Comparison of ENCODE assay signal across 13 cellular contexts in genomic region chr3:24299801-24300626, GRCh38.
DNase-seq lines count a peak whose midpoint lies in the region; ATAC-seq, FAIRE-seq and TF ChIP-seq lines count a peak whose summit lies in the region.
"Had no signal": no experiment of that assay in that cellular context is flagged by ENCODE, and none has a peak within 500 bp of the region (broad histone marks: within the 10 kb centered on the region; RNA-seq: fewer than 3 reads in every experiment).

No MANE protein-coding gene starts in this region.

- POLR2A ChIA-PET in PC-3 (lab: Charles Lee; ENCODE audit: unreplicated experiment) (no interaction called here), HepG2 (lab: Yijun Ruan, JAX) (no interaction called here)

- H3K4me3 Mint-ChIP-seq in Calu3 (ENCODE audit: low read depth, unreplicated experiment): no peak overlapping the region
- no peak overlapping the region for H3K4me3 Mint-ChIP-seq in mesothelial cell of epicardium
- H3K4me3 Mint-ChIP-seq: activated T-cell treated with anti-CD3 and anti-CD28 coated beads, Interleukin-2, amount 50 U/mL, for 72 hours; central memory CD8-positive, alpha-beta T cell had no signal

- in situ Hi-C loops in HepG2 (cut with HindIII; ENCODE audit: extremely low pct_ligation_motif_present, low pct_unique_long_range_greater_than_20kb): no loop called here

- CTCF ChIA-PET in Calu3 (lab: Charles Lee) (no interaction called here), PC-3 (lab: Charles Lee) (no interaction called here), HepG2 (lab: Yijun Ruan, JAX; ENCODE audit: low intra/inter-chr PET ratio, low total read pairs) (no interaction called here)

- no peaks in the 10 kb centered on the region for H4K20me1 ChIP-seq in PC-3 (ENCODE audit: low read length)
- H4K20me1 ChIP-seq in HepG2 (ENCODE audit: insufficient read depth, low read length): no peaks in the 10 kb centered on the region; the same call in 1 of the 2 replicates

- no peaks in the 10 kb centered on the region for H3K9me3 Mint-ChIP-seq in Calu3 (ENCODE audit: low read depth, unreplicated experiment)
- no peaks in the 10 kb centered on the region for H3K9me3 Mint-ChIP-seq in mesothelial cell of epicardium
- H3K9me3 Mint-ChIP-seq: activated T-cell treated with anti-CD3 and anti-CD28 coated beads, Interleukin-2, amount 50 U/mL, for 72 hours; central memory CD8-positive, alpha-beta T cell had no signal

- DNase-seq in Calu3: peak; percentile 34
- peak; percentile 87 for DNase-seq in PC-3
- DNase-seq in choroid plexus epithelial cell (ENCODE audit: low read depth): peak; percentile 68
- no peak for DNase-seq in mesothelial cell of epicardium (ENCODE audit: low spot score in 2 of 2, unreplicated experiment in 2 of 2)
- no peak for DNase-seq in NCI-H510A treated with DMSO at 0.1 percent for 48 hours (lab: John Stamatoyannopoulos, UW)
- no peak for DNase-seq in HepG2 (ENCODE audit: low spot score)
- no peak for DNase-seq in GM19238 (ENCODE audit: insufficient read length, low spot score)
- DNase-seq: activated T-cell treated with anti-CD3 and anti-CD28 coated beads, Interleukin-2, amount 50 U/mL, for 72 hours; head of caudate nucleus; NCI-H1105 treated with DMSO at 0.1 percent for 48 hours had no signal

- H3K4me1 Mint-ChIP-seq in Calu3 (ENCODE audit: low read depth, unreplicated experiment) (peaks cover 21% of the 10 kb centered on the region), mesothelial cell of epicardium (peaks cover 42% of the 10 kb centered on the region)
- H3K4me1 Mint-ChIP-seq: central memory CD8-positive, alpha-beta T cell had no signal

- H3K4me1 ChIP-seq in PC-3 (ENCODE audit: insufficient read depth, low read length) (peaks cover 61% of the 10 kb centered on the region), HepG2 (ENCODE audit: insufficient read depth, low read length) (no peaks in the 10 kb centered on the region)

- H3K27ac ChIP-seq in PC-3 (ENCODE audit: low read length) (peak overlapping the region; percentile 59), HepG2 (ENCODE audit: extremely low read length, insufficient read depth, low read length) (no peak overlapping the region)
- H3K27ac ChIP-seq: C4-2B had no signal

- H3K9me2 ChIP-seq in PC-3 (replicated peaks; ENCODE audit: low read length): no peaks in the 10 kb centered on the region

- WGBS in HepG2 (ENCODE audit: low lambda C conversion rate): 95% methylated on average over 6 of the region's 6 CpGs

- no peaks in the 10 kb centered on the region for H3K27me3 Mint-ChIP-seq in Calu3 (ENCODE audit: unreplicated experiment)
- no peaks in the 10 kb centered on the region for H3K27me3 Mint-ChIP-seq in mesothelial cell of epicardium (ENCODE audit: low read depth)
- H3K27me3 Mint-ChIP-seq: central memory CD8-positive, alpha-beta T cell had no signal

- TF ChIP-seq CTCF in Calu3 (IDR thresholded peaks at IDR 0.05; ENCODE audit: unreplicated experiment) (no peak), PC-3 (conservative IDR thresholded peaks at IDR 0.05; ENCODE audit: low read depth, low read length) (no peak), choroid plexus epithelial cell (conservative IDR thresholded peaks at IDR 0.05; ENCODE audit: low read depth, low read length) (no peak), mesothelial cell of epicardium (IDR thresholded peaks at IDR 0.05; ENCODE audit: unreplicated experiment) (no peak), HepG2 (CRISPR knock-in tag; IDR thresholded peaks at IDR 0.05) (no peak)

- H3K79me2 ChIP-seq in PC-3 (ENCODE audit: low read length) (no peaks in the 10 kb centered on the region), HepG2 (ENCODE audit: insufficient read depth, low read length) (no peaks in the 10 kb centered on the region)

- H3K36me3 Mint-ChIP-seq in Calu3 (ENCODE audit: insufficient read depth, unreplicated experiment) (peaks cover 4% of the 10 kb centered on the region), mesothelial cell of epicardium (no peaks in the 10 kb centered on the region)

- no peak for FAIRE-seq in HepG2 (lab: Jason Lieb, UNC)

- H2AFZ ChIP-seq in PC-3 (ENCODE audit: low read length): no peak overlapping the region
- H2AFZ ChIP-seq in HepG2 (ENCODE audit: low read length): no peak overlapping the region

- H3K4me2 ChIP-seq in PC-3 (ENCODE audit: low read length): peak overlapping the region; percentile 55
- no peak overlapping the region for H3K4me2 ChIP-seq in HepG2 (ENCODE audit: low read depth, low read length)

- H3K9ac ChIP-seq in PC-3 (ENCODE audit: low read length): no peak overlapping the region
- H3K9ac ChIP-seq in HepG2 (ENCODE audit: insufficient read depth, low read depth, low read length): no peak overlapping the region

- H3K27me3 ChIP-seq in PC-3 (ENCODE audit: low read length) (no peaks in the 10 kb centered on the region), HepG2 (ENCODE audit: control insufficient read depth in 1 of 2, insufficient read depth in 2 of 2, low read length in 2 of 2) (no peaks in the 10 kb centered on the region)

- H3K36me3 ChIP-seq in PC-3 (ENCODE audit: low read depth, low read length): no peaks in the 10 kb centered on the region
- 0 out of 5 replicates have a peak, but pooled peaks cover 0 to 2% of the 10 kb centered on the region in 2 experiments for H3K36me3 ChIP-seq in HepG2 (replicated peaks in 1 of 2; ENCODE audit: control insufficient read depth in 1 of 2, insufficient read depth in 2 of 2, low read length in 2 of 2)

- intact Hi-C loops in Calu3 (cut with micrococcal nuclease; ENCODE audit: unreplicated experiment): no loop called here
- intact Hi-C loops in PC-3 (cut with micrococcal nuclease): loop anchor here (1.0 kb wide), 1 partner anchor 16 kb away; no protein-coding TSS in a partner anchor
- intact Hi-C loops in HepG2 (cut with micrococcal nuclease; ENCODE audit: unreplicated experiment): no loop called here

- H3K4me3 ChIP-seq in PC-3 (ENCODE audit: low read length) (peak overlapping the region; percentile 12; the same call in 1 of the 2 replicates), choroid plexus epithelial cell (ENCODE audit: low read depth, low read length) (no peak overlapping the region), HepG2 (replicated peaks in 1 of 3; ENCODE audit: insufficient read depth in 1 of 3, low read depth in 2 of 3, low read length in 3 of 3) (no peak overlapping the region)

- no peak for TF ChIP-seq EP300 in HepG2 (IDR thresholded peaks at IDR 0.05; ENCODE audit: low read depth in 2 of 2, low read length in 2 of 2)
- no peak for TF ChIP-seq EP300 in HepG2 (CRISPR knock-in tag; IDR thresholded peaks at IDR 0.05; ENCODE audit: borderline replicate concordance)

- H3F3A ChIP-seq in PC-3 (ENCODE audit: low read length, unreplicated experiment): no peaks in the 10 kb centered on the region

- no TSS peak for BruUV-seq in Calu3 (replicated peaks; lab: Mats Ljungman, UMichigan)
- no TSS peak for BruUV-seq in PC-3 (replicated peaks; lab: Mats Ljungman, UMichigan)
- BruUV-seq in HepG2 (replicated peaks; lab: Mats Ljungman, UMichigan): no TSS peak

- ATAC-seq in PC-3: peak; percentile 52
- no peak for ATAC-seq in GM18502 (IDR thresholded peaks at IDR 0.05; ENCODE audit: poor library complexity, unreplicated experiment)
- no peak for ATAC-seq in HepG2
- ATAC-seq: activated T-cell treated with anti-CD3 and anti-CD28 coated beads, Interleukin-2, amount 50 U/mL, for 72 hours had no signal

- no peak for TF ChIP-seq POLR2A in HepG2 (IDR thresholded peaks at IDR 0.05; ENCODE audit: insufficient read depth in 1 of 2, low read depth in 2 of 2, low read length in 2 of 2)

- no peak for TF ChIP-seq RAD21 in HepG2 (CRISPR knock-in tag; IDR thresholded peaks at IDR 0.05)

- peak overlapping the region; percentile 73 for H3K27ac Mint-ChIP-seq in Calu3 (ENCODE audit: unreplicated experiment)
- H3K27ac Mint-ChIP-seq in mesothelial cell of epicardium: peak overlapping the region; percentile 72
- H3K27ac Mint-ChIP-seq: activated T-cell treated with anti-CD3 and anti-CD28 coated beads, Interleukin-2, amount 50 U/mL, for 72 hours had no signal

- H3K9me3 ChIP-seq in PC-3 (ENCODE audit: low read length) (no peaks in the 10 kb centered on the region), HepG2 (ENCODE audit: low read length) (no peaks in the 10 kb centered on the region)

TF ChIP-seq in HepG2, 621 proteins besides CTCF, POLR2A, EP300 and RAD21:
- TF ChIP-seq MYPOP (CRISPR knock-in tag; IDR thresholded peaks at IDR 0.05) (no peak), ZNF543 (CRISPR knock-in tag; IDR thresholded peaks at IDR 0.05) (no peak), TARDBP (CRISPR knock-in tag; IDR thresholded peaks at IDR 0.05) (no peak)

Comparison
In these comparisons a context has a peak if more than half of its experiments do, and no peak if none do; other contexts are left out.
1. DNase-seq: peak in Calu3 (single experiment), PC-3 (single experiment) and choroid plexus epithelial cell (single experiment); none in mesothelial cell of epicardium (0 of 2), NCI-H510A treated with DMSO at 0.1 percent for 48 hours (single experiment), HepG2 (single experiment) and GM19238 (single experiment).